In the genomic region with DNA sequence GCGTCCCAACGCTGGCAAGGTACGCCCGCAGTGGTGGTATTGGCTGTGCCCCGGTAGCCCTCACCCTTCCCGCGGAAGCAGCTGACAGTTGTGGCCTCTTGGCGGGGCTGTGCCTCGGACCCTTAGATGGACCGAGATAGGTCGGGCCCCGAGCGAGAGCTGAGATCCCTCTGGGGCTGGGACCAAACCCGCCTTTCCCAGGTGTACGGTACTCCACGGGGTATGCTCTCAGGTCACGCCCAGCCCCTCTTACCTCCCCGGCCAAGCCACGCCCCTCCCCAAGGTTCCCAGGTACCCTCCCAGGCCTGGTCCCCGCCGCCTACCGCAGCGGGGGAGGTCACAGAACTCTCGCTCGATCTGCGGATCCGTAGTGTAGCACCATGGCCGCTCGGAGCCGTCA, we compare ENCODE assay signal across 7 cellular contexts. TPM values are rescaled to one million over a fixed set of nuclear protein-coding genes. Genes with fewer than 3 reads are reported as not detected.
DNase-seq lines count a peak whose midpoint lies in the region; ATAC-seq, FAIRE-seq and TF ChIP-seq lines count a peak whose summit lies in the region.
"Not testable (repeated sequence)": the region's sequence is repeated elsewhere in the genome, so short reads cannot be mapped to it uniquely, and the experiment has no call there.

No MANE protein-coding gene starts in this region.

- H3K4me2 ChIP-seq in astrocyte (ENCODE audit: low read length): peak overlapping the region; percentile 74

- H3K27me3 Mint-ChIP-seq in astrocyte (ENCODE audit: low read depth, unreplicated experiment); naive thymus-derived CD4-positive, alpha-beta T cell: not testable (repeated sequence)

- not testable (repeated sequence) for H3K9me3 ChIP-seq in HUES48 (ENCODE audit: control insufficient read depth, insufficient read depth, low read length); astrocyte (ENCODE audit: insufficient read depth, low read depth, low read length); esophagus (ENCODE audit: control insufficient read depth in 2 of 2, insufficient read depth in 1 of 2, low read depth in 1 of 2, low read length in 1 of 2); iPS-18c (ENCODE audit: control insufficient read depth, insufficient read depth, low read length); naive thymus-derived CD4-positive, alpha-beta T cell (ENCODE audit: control insufficient read depth in 2 of 3, low read length in 3 of 3)

- DNase-seq in activated CD4-positive, alpha-beta T cell treated with anti-CD3 and anti-CD28 coated beads, Interleukin-2, amount 50 U/mL, for 1 hour: peak; percentile 32
- DNase-seq in astrocyte (ENCODE audit: low read depth): not testable (repeated sequence)
- peak in 6 of 9 donors; percentile 21 to 46 (median 33) for DNase-seq in naive thymus-derived CD4-positive, alpha-beta T cell
- peak; percentile 30 for DNase-seq in stimulated activated CD4-positive, alpha-beta T cell treated with anti-CD3 and anti-CD28 coated beads, Interleukin-12 subunit alpha, Interleukin-12 subunit beta, amount 100 ng/mL, for 4 hours

- H4K20me1 ChIP-seq in astrocyte (ENCODE audit: insufficient read depth, low read length): not testable (repeated sequence)

- H3K4me1 ChIP-seq in HUES48 (ENCODE audit: control insufficient read depth, insufficient read depth, low read length): not testable (repeated sequence)
- peaks cover 11% of the 10 kb centered on the region for H3K4me1 ChIP-seq in astrocyte (ENCODE audit: insufficient read depth, low read length)
- peaks cover 0 to 11% of the 10 kb centered on the region in 2 donors for H3K4me1 ChIP-seq in esophagus (ENCODE audit: control insufficient read depth in 2 of 2, insufficient read depth in 2 of 2, low read length in 1 of 2)
- H3K4me1 ChIP-seq in naive thymus-derived CD4-positive, alpha-beta T cell (ENCODE audit: control insufficient read depth in 2 of 2, insufficient read depth in 2 of 2, low read length in 2 of 2): peaks cover 6 to 13% of the 10 kb centered on the region in 2 donors

- POLR2A ChIA-PET in naive thymus-derived CD4-positive, alpha-beta T cell (lab: Charles Lee): not testable (repeated sequence)

- not testable (repeated sequence) for H3K9me3 Mint-ChIP-seq in astrocyte (ENCODE audit: unreplicated experiment); naive thymus-derived CD4-positive, alpha-beta T cell

- peaks cover 18% of the 10 kb centered on the region for H3K79me2 ChIP-seq in astrocyte (ENCODE audit: insufficient read depth, low read length)

- not testable (repeated sequence) for H3K4me3 Mint-ChIP-seq in astrocyte (ENCODE audit: unreplicated experiment)
- H3K4me3 Mint-ChIP-seq in naive thymus-derived CD4-positive, alpha-beta T cell: peak overlapping the region in 9 of 10 donors; percentile 38 to 99 (median 75)

- peak; percentile 33 for ATAC-seq in naive thymus-derived CD4-positive, alpha-beta T cell

- H3K36me3 Mint-ChIP-seq in astrocyte (ENCODE audit: low read depth, unreplicated experiment); naive thymus-derived CD4-positive, alpha-beta T cell: not testable (repeated sequence)

- not testable (repeated sequence) for H3K27me3 ChIP-seq in HUES48 (ENCODE audit: control insufficient read depth, insufficient read depth, low read length); astrocyte (ENCODE audit: insufficient read depth, low read length); esophagus (ENCODE audit: control insufficient read depth in 1 of 2, insufficient read depth in 2 of 2, low read length in 2 of 2); naive thymus-derived CD4-positive, alpha-beta T cell (ENCODE audit: control insufficient read depth in 2 of 2, insufficient read depth in 2 of 2, low read length in 2 of 2)

- H3K9ac ChIP-seq in HUES48 (ENCODE audit: low read depth, low read length): 0 out of 2 replicates have a peak overlapping the region, but pooled peaks have one; percentile 63
- peak overlapping the region; percentile 31 for H3K9ac ChIP-seq in astrocyte (ENCODE audit: low read length)

- TF ChIP-seq CTCF in astrocyte (IDR thresholded peaks at IDR 0.05; ENCODE audit: insufficient read depth, low read depth, low read length): not testable (repeated sequence)

- H3K27ac Mint-ChIP-seq in astrocyte (ENCODE audit: unreplicated experiment): not testable (repeated sequence)
- H3K27ac Mint-ChIP-seq in naive thymus-derived CD4-positive, alpha-beta T cell: peak overlapping the region in 1 of 9 donors; percentile 28

- WGBS in esophagus, 2 donors: 2 to 5% methylated on average over 23 to 26 of the region's 30 CpGs

- CTCF ChIA-PET in naive thymus-derived CD4-positive, alpha-beta T cell (lab: Charles Lee): not testable (repeated sequence)

- peak overlapping the region; percentile 74 for H3K4me3 ChIP-seq in HUES48 (ENCODE audit: low read depth, low read length)
- H3K4me3 ChIP-seq in astrocyte (ENCODE audit: insufficient read depth, low read depth, low read length): not testable (repeated sequence)
- H3K4me3 ChIP-seq in esophagus (ENCODE audit: low read depth in 1 of 2, low read length in 2 of 2): peak overlapping the region; percentile 31 to 49
- H3K4me3 ChIP-seq in iPS-18c (ENCODE audit: insufficient read depth, low read depth, low read length): peak overlapping the region; percentile 56; the same call in 1 of the 2 replicates
- H3K4me3 ChIP-seq in naive thymus-derived CD4-positive, alpha-beta T cell (ENCODE audit: low read length): peak overlapping the region; percentile 46

- peaks cover 26% of the 10 kb centered on the region for H3K36me3 ChIP-seq in HUES48 (ENCODE audit: control insufficient read depth, insufficient read depth, low read length)
- not testable (repeated sequence) for H3K36me3 ChIP-seq in astrocyte (ENCODE audit: insufficient read depth, low read length)
- peaks cover 12 to 29% of the 10 kb centered on the region in 2 donors for H3K36me3 ChIP-seq in esophagus (ENCODE audit: control insufficient read depth in 2 of 2, insufficient read depth in 2 of 2, low read length in 1 of 2)
- H3K36me3 ChIP-seq in naive thymus-derived CD4-positive, alpha-beta T cell (ENCODE audit: control insufficient read depth in 2 of 3, insufficient read depth in 3 of 3, low read length in 3 of 3): peaks cover 0 to 34% (median 5%) of the 10 kb centered on the region in 3 experiments

- intact Hi-C loops in naive thymus-derived CD4-positive, alpha-beta T cell (cut with micrococcal nuclease): loop anchor here in 1 of 2 donors (5.0 kb wide), 1 partner anchor 36 kb away; a partner anchor contains a TSS

- H3K4me1 Mint-ChIP-seq in astrocyte (ENCODE audit: low read depth, unreplicated experiment): not testable (repeated sequence)
- H3K4me1 Mint-ChIP-seq in naive thymus-derived CD4-positive, alpha-beta T cell: peaks cover 12 to 39% (median 29%) of the 10 kb centered on the region in 7 donors

- H3K27ac ChIP-seq in HUES48 (ENCODE audit: low read depth, low read length): peak overlapping the region; percentile 70
- not testable (repeated sequence) for H3K27ac ChIP-seq in astrocyte (ENCODE audit: low read depth, low read length); naive thymus-derived CD4-positive, alpha-beta T cell (ENCODE audit: low read depth, low read length)
- peak overlapping the region in 1 of 2 donors; percentile 15 for H3K27ac ChIP-seq in esophagus (ENCODE audit: low read depth in 2 of 2, low read length in 1 of 2)

- not testable (repeated sequence) for FAIRE-seq in astrocyte (lab: Jason Lieb, UNC)

- not testable (repeated sequence) for H2AFZ ChIP-seq in astrocyte (ENCODE audit: low read depth, low read length)

RNA-seq across cellular contexts. Expression of a gene that starts 2.9 kb away (rescaled TPM):
- 9.3 and 15.1 TPM in 2 replicates for total RNA-seq in astrocyte
- polyA plus RNA-seq in esophagus: 10 to 100 TPM; 11.2 to 30.0 TPM
- total RNA-seq in naive thymus-derived CD4-positive, alpha-beta T cell: 10 to 100 TPM in 3 of 5 experiments, 1 to 10 TPM in 2; 7.9 to 12.8 (median 10.0) TPM
- 1 to 10 TPM in 1 of 2 donors, under 1 TPM in 1; 0.90 to 1.0 TPM for polyA plus RNA-seq in naive thymus-derived CD4-positive, alpha-beta T cell

RNA-seq across cellular contexts. Expression of a gene that starts 3.0 kb away (rescaled TPM):
- total RNA-seq in astrocyte: 40.9 and 49.8 TPM in 2 replicates
- 10 to 100 TPM; 14.7 to 16.9 TPM for polyA plus RNA-seq in esophagus
- total RNA-seq in naive thymus-derived CD4-positive, alpha-beta T cell: 10 to 100 TPM; 34.5 to 77.2 (median 50.7) TPM
- 10 to 100 TPM in 1 of 2 donors, 1 to 10 TPM in 1; 8.3 to 19.7 TPM for polyA plus RNA-seq in naive thymus-derived CD4-positive, alpha-beta T cell

RNA-seq across cellular contexts. Expression of a gene that starts 12.2 kb away (rescaled TPM):
- total RNA-seq in astrocyte: 80.8 and 91.2 TPM in 2 replicates
- polyA plus RNA-seq in esophagus: 10 to 100 TPM; 21.0 to 53.0 TPM
- 100 to 1,000 TPM in 2 of 5 experiments, 10 to 100 TPM in 3; 75.5 to 151 (median 99.1) TPM for total RNA-seq in naive thymus-derived CD4-positive, alpha-beta T cell
- polyA plus RNA-seq in naive thymus-derived CD4-positive, alpha-beta T cell: 100 to 1,000 TPM; 103 to 151 TPM

RNA-seq across cellular contexts. Expression of a gene that starts 33.1 kb away (rescaled TPM):
- total RNA-seq in astrocyte: 0.16 TPM in 1 of 2 replicates, not detected in the other
- polyA plus RNA-seq in esophagus: 1 to 10 TPM in 1 of 2 donors, under 1 TPM in 1; 1.00 to 1.4 TPM
- total RNA-seq in naive thymus-derived CD4-positive, alpha-beta T cell: 1 to 10 TPM in 1 of 5 experiments, under 1 TPM in 2, not detected in 2; 0.16 to 1.8 (median 0.24) TPM
- polyA plus RNA-seq in naive thymus-derived CD4-positive, alpha-beta T cell: under 1 TPM in 1 of 2 donors, not detected in 1; 0.58 TPM

RNA-seq across cellular contexts. Expression of a gene that starts 37.4 kb away (rescaled TPM):
- 21.4 and 24.6 TPM in 2 replicates for total RNA-seq in astrocyte
- 10 to 100 TPM; 17.7 to 32.1 TPM for polyA plus RNA-seq in esophagus
- total RNA-seq in naive thymus-derived CD4-positive, alpha-beta T cell: 10 to 100 TPM; 38.3 to 60.4 (median 43.9) TPM
- polyA plus RNA-seq in naive thymus-derived CD4-positive, alpha-beta T cell: 10 to 100 TPM; 14.9 to 18.1 TPM
